Comparison of ENCODE assay signal across 1 cellular context in the genomic region with DNA sequence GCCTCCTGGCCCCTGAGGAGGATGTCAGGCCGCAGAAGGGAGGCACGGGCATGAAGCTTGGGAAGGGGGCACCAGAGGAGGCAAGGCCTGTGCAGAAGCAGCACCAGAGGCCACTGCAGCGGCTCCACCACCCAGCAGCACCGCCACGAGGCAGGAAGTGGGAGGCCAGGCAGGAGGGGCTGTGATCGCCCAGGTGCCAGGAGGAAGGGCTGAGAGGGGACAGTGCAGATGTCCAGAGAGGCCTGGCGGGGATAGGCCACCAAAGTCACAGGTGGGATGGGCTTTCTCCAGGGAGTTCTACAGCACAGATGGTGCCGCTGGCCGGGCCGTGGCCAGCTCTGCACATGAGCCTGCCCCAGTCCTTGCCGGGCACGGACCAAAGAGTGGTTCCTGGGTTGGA.
TF ChIP-seq lines count a peak whose summit lies in the region.

No MANE protein-coding gene starts in this region.

TF ChIP-seq in HepG2, 621 proteins besides CTCF, POLR2A, EP300 and RAD21:
- peak; percentile 34; the same call in 1 of the 2 replicates for TF ChIP-seq ZFX (CRISPR knock-in tag; IDR thresholded peaks at IDR 0.05; ENCODE audit: low read depth)
- no peak for TF ChIP-seq ZNF160 (CRISPR knock-in tag; IDR thresholded peaks at IDR 0.05)
- TF ChIP-seq, protein P1, sequence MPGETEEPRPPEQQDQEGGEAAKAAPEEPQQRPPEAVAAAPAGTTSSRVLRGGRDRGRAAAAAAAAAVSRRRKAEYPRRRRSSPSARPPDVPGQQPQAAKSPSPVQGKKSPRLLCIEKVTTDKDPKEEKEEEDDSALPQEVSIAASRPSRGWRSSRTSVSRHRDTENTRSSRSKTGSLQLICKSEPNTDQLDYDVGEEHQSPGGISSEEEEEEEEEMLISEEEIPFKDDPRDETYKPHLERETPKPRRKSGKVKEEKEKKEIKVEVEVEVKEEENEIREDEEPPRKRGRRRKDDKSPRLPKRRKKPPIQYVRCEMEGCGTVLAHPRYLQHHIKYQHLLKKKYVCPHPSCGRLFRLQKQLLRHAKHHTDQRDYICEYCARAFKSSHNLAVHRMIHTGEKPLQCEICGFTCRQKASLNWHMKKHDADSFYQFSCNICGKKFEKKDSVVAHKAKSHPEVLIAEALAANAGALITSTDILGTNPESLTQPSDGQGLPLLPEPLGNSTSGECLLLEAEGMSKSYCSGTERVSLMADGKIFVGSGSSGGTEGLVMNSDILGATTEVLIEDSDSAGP (CRISPR knock-in tag; IDR thresholded peaks at IDR 0.05; ENCODE audit: borderline replicate concordance), result peak; percentile 33; the same call in 1 of the 2 replicates
- TF ChIP-seq, protein P2, sequence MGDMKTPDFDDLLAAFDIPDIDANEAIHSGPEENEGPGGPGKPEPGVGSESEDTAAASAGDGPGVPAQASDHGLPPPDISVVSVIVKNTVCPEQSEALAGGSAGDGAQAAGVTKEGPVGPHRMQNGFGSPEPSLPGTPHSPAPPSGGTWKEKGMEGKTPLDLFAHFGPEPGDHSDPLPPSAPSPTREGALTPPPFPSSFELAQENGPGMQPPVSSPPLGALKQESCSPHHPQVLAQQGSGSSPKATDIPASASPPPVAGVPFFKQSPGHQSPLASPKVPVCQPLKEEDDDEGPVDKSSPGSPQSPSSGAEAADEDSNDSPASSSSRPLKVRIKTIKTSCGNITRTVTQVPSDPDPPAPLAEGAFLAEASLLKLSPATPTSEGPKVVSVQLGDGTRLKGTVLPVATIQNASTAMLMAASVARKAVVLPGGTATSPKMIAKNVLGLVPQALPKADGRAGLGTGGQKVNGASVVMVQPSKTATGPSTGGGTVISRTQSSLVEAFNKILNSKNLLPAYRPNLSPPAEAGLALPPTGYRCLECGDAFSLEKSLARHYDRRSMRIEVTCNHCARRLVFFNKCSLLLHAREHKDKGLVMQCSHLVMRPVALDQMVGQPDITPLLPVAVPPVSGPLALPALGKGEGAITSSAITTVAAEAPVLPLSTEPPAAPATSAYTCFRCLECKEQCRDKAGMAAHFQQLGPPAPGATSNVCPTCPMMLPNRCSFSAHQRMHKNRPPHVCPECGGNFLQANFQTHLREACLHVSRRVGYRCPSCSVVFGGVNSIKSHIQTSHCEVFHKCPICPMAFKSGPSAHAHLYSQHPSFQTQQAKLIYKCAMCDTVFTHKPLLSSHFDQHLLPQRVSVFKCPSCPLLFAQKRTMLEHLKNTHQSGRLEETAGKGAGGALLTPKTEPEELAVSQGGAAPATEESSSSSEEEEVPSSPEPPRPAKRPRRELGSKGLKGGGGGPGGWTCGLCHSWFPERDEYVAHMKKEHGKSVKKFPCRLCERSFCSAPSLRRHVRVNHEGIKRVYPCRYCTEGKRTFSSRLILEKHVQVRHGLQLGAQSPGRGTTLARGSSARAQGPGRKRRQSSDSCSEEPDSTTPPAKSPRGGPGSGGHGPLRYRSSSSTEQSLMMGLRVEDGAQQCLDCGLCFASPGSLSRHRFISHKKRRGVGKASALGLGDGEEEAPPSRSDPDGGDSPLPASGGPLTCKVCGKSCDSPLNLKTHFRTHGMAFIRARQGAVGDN (CRISPR knock-in tag; IDR thresholded peaks at IDR 0.05), result peak; percentile 50; the same call in 1 of the 2 replicates
- peak; percentile 60 for TF ChIP-seq GABPB1 (CRISPR knock-in tag; IDR thresholded peaks at IDR 0.05)
- no peak for TF ChIP-seq ZNF451 (CRISPR knock-in tag; IDR thresholded peaks at IDR 0.05)
- no peak for TF ChIP-seq GZF1 (CRISPR knock-in tag; IDR thresholded peaks at IDR 0.05)
- peak; percentile 49; the same call in 1 of the 2 replicates for TF ChIP-seq ELF1 (CRISPR knock-in tag; IDR thresholded peaks at IDR 0.05)
- no peak for TF ChIP-seq FOSL1 (CRISPR knock-in tag; IDR thresholded peaks at IDR 0.05; ENCODE audit: borderline replicate concordance)
- TF ChIP-seq, protein P3, sequence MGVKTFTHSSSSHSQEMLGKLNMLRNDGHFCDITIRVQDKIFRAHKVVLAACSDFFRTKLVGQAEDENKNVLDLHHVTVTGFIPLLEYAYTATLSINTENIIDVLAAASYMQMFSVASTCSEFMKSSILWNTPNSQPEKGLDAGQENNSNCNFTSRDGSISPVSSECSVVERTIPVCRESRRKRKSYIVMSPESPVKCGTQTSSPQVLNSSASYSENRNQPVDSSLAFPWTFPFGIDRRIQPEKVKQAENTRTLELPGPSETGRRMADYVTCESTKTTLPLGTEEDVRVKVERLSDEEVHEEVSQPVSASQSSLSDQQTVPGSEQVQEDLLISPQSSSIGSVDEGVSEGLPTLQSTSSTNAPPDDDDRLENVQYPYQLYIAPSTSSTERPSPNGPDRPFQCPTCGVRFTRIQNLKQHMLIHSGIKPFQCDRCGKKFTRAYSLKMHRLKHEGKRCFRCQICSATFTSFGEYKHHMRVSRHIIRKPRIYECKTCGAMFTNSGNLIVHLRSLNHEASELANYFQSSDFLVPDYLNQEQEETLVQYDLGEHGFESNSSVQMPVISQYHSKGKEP (CRISPR knock-in tag; IDR thresholded peaks at IDR 0.05), result no peak
- no peak for TF ChIP-seq MZF1 (CRISPR knock-in tag; IDR thresholded peaks at IDR 0.05; ENCODE audit: borderline replicate concordance)
